27 cellular contexts compared by ENCODE assay signal in the genomic region with DNA sequence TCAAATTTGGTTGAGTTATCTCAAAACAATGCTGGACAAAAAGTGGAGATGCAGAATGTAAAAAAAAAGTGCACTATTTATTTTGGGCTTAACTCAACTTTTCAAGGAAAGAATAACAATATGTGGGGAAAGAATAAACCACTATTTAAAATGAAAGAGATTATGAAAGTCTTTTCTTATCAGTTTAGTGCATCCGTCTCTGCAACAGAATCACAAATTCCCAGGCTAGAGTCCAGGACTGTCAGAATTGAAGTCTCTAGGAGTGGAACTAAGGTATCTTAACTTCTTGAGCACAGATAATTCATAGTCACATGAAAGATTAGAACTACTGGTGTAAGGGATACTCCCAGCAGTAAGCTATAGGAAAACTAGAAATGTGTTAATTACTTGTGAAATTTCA.
"Had no signal": no experiment of that assay in that cellular context is flagged by ENCODE, and none has a peak within 500 bp of the region (broad histone marks: within the 10 kb centered on the region; RNA-seq: fewer than 3 reads in every experiment).

No MANE protein-coding gene starts in this region.

- H3K27ac Mint-ChIP-seq: memory B cell; naive thymus-derived CD4-positive, alpha-beta T cell; natural killer cell treated with Interleukin-12 subunit alpha and Interleukin-12 subunit beta and Interleukin-15 and Interleukin-18, amount 100 ng/mL, for 72 hours; stimulated activated memory B cell treated with anti-CD40 and anti-IgM and Interleukin-4, amounts not matched to agents 10 μg/mL and 1 μg/mL and 100 μg/mL, for 72 hours had no signal

- H3K4me3 Mint-ChIP-seq: memory B cell; naive thymus-derived CD4-positive, alpha-beta T cell; natural killer cell treated with Interleukin-12 subunit alpha and Interleukin-12 subunit beta and Interleukin-15 and Interleukin-18, amount 100 ng/mL, for 72 hours; neural crest cell; stimulated activated memory B cell treated with anti-CD40 and anti-IgM and Interleukin-4, amounts not matched to agents 10 μg/mL and 1 μg/mL and 100 μg/mL, for 72 hours had no signal

- H3K4me3 ChIP-seq: left ventricle myocardium inferior, lung, mucosa of descending colon, pancreas, prostate gland, skin epidermis, spleen, stomach, testis, thyroid gland, transverse colon, upper lobe of left lung, vagina had no signal

- H3K27me3 Mint-ChIP-seq: memory B cell; natural killer cell treated with Interleukin-12 subunit alpha and Interleukin-12 subunit beta and Interleukin-15 and Interleukin-18, amount 100 ng/mL, for 72 hours; stimulated activated memory B cell treated with anti-CD40 and anti-IgM and Interleukin-4, amounts not matched to agents 10 μg/mL and 1 μg/mL and 100 μg/mL, for 72 hours had no signal

- H3K9me3 Mint-ChIP-seq: neural crest cell; stimulated activated memory B cell treated with anti-CD40 and anti-IgM and Interleukin-4, amounts not matched to agents 10 μg/mL and 1 μg/mL and 100 μg/mL, for 72 hours had no signal

- H3K27ac ChIP-seq: left ventricle myocardium inferior, pancreas, prostate gland, skin epidermis, spleen, stomach, testis, thyroid gland, transverse colon, upper lobe of left lung, vagina had no signal

- H3K9me3 ChIP-seq: left ventricle myocardium inferior, mucosa of descending colon, pancreas, prostate gland, stomach, testis, thyroid gland, transverse colon, upper lobe of left lung, vagina had no signal

- H3K4me1 Mint-ChIP-seq: memory B cell; naive thymus-derived CD4-positive, alpha-beta T cell; neural crest cell; stimulated activated memory B cell treated with anti-CD40 and anti-IgM and Interleukin-4, amounts not matched to agents 10 μg/mL and 1 μg/mL and 100 μg/mL, for 72 hours had no signal

- FAIRE-seq: pancreas had no signal

- ATAC-seq: mucosa of descending colon; naive thymus-derived CD4-positive, alpha-beta T cell; natural killer cell treated with Interleukin-12 subunit alpha and Interleukin-12 subunit beta and Interleukin-15 and Interleukin-18, amount 100 ng/mL, for 72 hours; pancreas; sciatic nerve; stimulated activated memory B cell treated with anti-CD40 and anti-IgM and Interleukin-4, amounts not matched to agents 10 μg/mL and 1 μg/mL and 100 μg/mL, for 72 hours; stimulated activated naive CD8-positive, alpha-beta T cell treated with anti-CD3 and anti-CD28 coated beads, Interleukin-15, Interleukin-2, amounts not matched to agents 100 U/mL and 50 U/mL, for 24 hours had no signal

- H3K4me1 ChIP-seq: left ventricle myocardium inferior, pancreas, prostate gland, spleen, stomach, testis, thyroid gland, transverse colon, upper lobe of left lung, vagina had no signal

- H3K36me3 ChIP-seq: left ventricle myocardium inferior, pancreas, prostate gland, spleen, stomach, thyroid gland, transverse colon, upper lobe of left lung, vagina had no signal

- H3K27me3 ChIP-seq: pancreas, spleen, stomach, testis, thyroid gland, transverse colon, upper lobe of left lung, vagina had no signal

- DNase-seq: islet precursor cell; left ventricle myocardium inferior; midbrain; mucosa of descending colon; naive thymus-derived CD4-positive, alpha-beta T cell; nucleus accumbens; pancreas; retina; right cardiac atrium; spleen; stimulated activated CD4-positive, alpha-beta T cell treated with anti-CD3 and anti-CD28 coated beads, Interleukin-4, amount 100 ng/mL, for 4 hours; stimulated activated CD8-positive, alpha-beta memory T cell treated with anti-CD3 and anti-CD28 coated beads, Interleukin-4, amount 100 ng/mL, for 48 hours; stimulated activated naive CD8-positive, alpha-beta T cell treated with anti-CD3 and anti-CD28 coated beads, Interleukin-15, Interleukin-2, amounts not matched to agents 100 U/mL and 50 U/mL, for 24 hours; stomach; testis; thyroid gland; transverse colon; upper lobe of left lung had no signal

- H3K36me3 Mint-ChIP-seq: memory B cell; stimulated activated memory B cell treated with anti-CD40 and anti-IgM and Interleukin-4, amounts not matched to agents 10 μg/mL and 1 μg/mL and 100 μg/mL, for 72 hours had no signal
